8 cellular contexts compared by ENCODE assay signal in genomic region chr1:66374148-66374547, GRCh38.
DNase-seq lines count a peak whose midpoint lies in the region; ATAC-seq and TF ChIP-seq lines count a peak whose summit lies in the region.

No MANE protein-coding gene starts in this region.

- 0 out of 2 replicates have a peak, but pooled peaks cover 6% of the 10 kb centered on the region for H3K79me2 ChIP-seq in MM.1S (ENCODE audit: low read length)

- peaks cover 17% of the 10 kb centered on the region for H3F3A ChIP-seq in MM.1S (ENCODE audit: insufficient read depth, low read length)

- H3K9me3 ChIP-seq in MM.1S (replicated peaks; ENCODE audit: insufficient read depth, low read length) (no peaks in the 10 kb centered on the region), mucosa of rectum (ENCODE audit: control insufficient read depth in 2 of 2, low read length in 2 of 2) (no peaks in the 10 kb centered on the region)

- H3K9ac ChIP-seq in MM.1S (ENCODE audit: low read length) (peak overlapping the region; percentile 39; the same call in 1 of the 2 replicates), mucosa of rectum (ENCODE audit: low read depth in 1 of 2, low read length in 2 of 2) (peak overlapping the region; percentile 11 to 27)

- ATAC-seq in GM18508 (IDR thresholded peaks at IDR 0.05; ENCODE audit: insufficient read depth, unreplicated experiment) (peak; percentile 24), GM21786 (IDR thresholded peaks at IDR 0.05; ENCODE audit: unreplicated experiment) (peak; percentile 44)

- H2AFZ ChIP-seq in MM.1S (ENCODE audit: low read length): no peak overlapping the region

- no peaks in the 10 kb centered on the region for H4K20me1 ChIP-seq in MM.1S (ENCODE audit: insufficient read depth, low read length)

- H3K9me2 ChIP-seq in MM.1S (replicated peaks; ENCODE audit: insufficient read depth, low read length): no peaks in the 10 kb centered on the region

- H3K4me1 ChIP-seq in MM.1S (ENCODE audit: low read length): peaks cover 62% of the 10 kb centered on the region
- peaks cover 15 to 17% of the 10 kb centered on the region in 2 donors for H3K4me1 ChIP-seq in mucosa of rectum (ENCODE audit: control insufficient read depth in 2 of 2, insufficient read depth in 2 of 2, low read length in 2 of 2)

- no peak overlapping the region for H3K4me3 ChIP-seq in MM.1S (ENCODE audit: low read length)
- H3K4me3 ChIP-seq in mucosa of rectum (ENCODE audit: low read length in 2 of 2): no peak overlapping the region
- no peak overlapping the region for H3K4me3 ChIP-seq in H7 (ENCODE audit: insufficient read depth, low read depth, low read length)

- H3K27me3 ChIP-seq in MM.1S (replicated peaks; ENCODE audit: insufficient read depth, low read length) (no peaks in the 10 kb centered on the region), mucosa of rectum (ENCODE audit: control insufficient read depth in 2 of 2, insufficient read depth in 2 of 2, low read length in 2 of 2) (no peaks in the 10 kb centered on the region), H7 (ENCODE audit: control insufficient read depth, insufficient read depth, low read length) (no peaks in the 10 kb centered on the region)

- H3K27ac ChIP-seq in MM.1S (ENCODE audit: low read length): peak overlapping the region; percentile 81
- peak overlapping the region; percentile 54 to 71 for H3K27ac ChIP-seq in mucosa of rectum (ENCODE audit: low read depth in 2 of 2, low read length in 2 of 2)

- no peak for TF ChIP-seq CTCF in MM.1S (IDR thresholded peaks at IDR 0.05; ENCODE audit: low read length)

- H3K4me2 ChIP-seq in MM.1S (ENCODE audit: low read depth, low read length): peak overlapping the region; percentile 56

- H3K36me3 ChIP-seq in MM.1S (replicated peaks; ENCODE audit: insufficient read depth, low read length): no peaks in the 10 kb centered on the region; the same call in 1 of the 2 replicates
- H3K36me3 ChIP-seq in mucosa of rectum (ENCODE audit: control insufficient read depth in 2 of 2, insufficient read depth in 2 of 2, low read length in 2 of 2): peaks cover 11 to 15% of the 10 kb centered on the region in 2 donors
- H3K36me3 ChIP-seq in H7 (replicated peaks; ENCODE audit: control insufficient read depth, insufficient read depth, low read length): peaks cover 6% of the 10 kb centered on the region

- DNase-seq in MM.1S: peak; percentile 69
- no peak for DNase-seq in H7
- DNase-seq in RPMI8226: no peak
- DNase-seq in SHP77 treated with DMSO at 0.1 percent for 48 hours (lab: John Stamatoyannopoulos, UW): no peak
- DNase-seq in stimulated activated CD4-positive, alpha-beta T cell treated with anti-CD3 and anti-CD28 coated beads, Interleukin-2, amount 100 ng/mL, for 48 hours: no peak
